ENCODE assay signal across 28 cellular contexts in the genomic region with DNA sequence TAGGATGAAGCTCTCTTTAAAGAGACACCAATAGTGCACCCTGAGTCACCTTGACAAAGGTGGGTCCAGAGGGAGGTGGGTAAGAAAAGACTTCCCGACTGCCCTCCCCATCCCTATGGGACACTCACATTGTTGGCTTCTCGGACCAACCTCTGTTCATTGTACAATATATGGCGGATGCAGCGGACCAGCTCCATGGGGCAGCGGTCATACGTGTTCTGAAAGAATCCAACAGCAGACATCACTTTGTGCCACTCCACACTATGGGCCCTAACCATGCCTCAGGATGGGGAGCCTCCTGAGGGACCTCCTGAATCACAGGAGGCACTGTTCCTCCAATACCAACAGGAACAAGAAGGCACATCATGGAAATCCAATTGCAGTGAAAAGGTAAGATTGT. TPM values are rescaled to one million over a fixed set of nuclear protein-coding genes. Genes with fewer than 3 reads are reported as not detected.
DNase-seq lines count a peak whose midpoint lies in the region; ATAC-seq and TF ChIP-seq lines count a peak whose summit lies in the region.
"Had no signal": no experiment of that assay in that cellular context is flagged by ENCODE, and none has a peak within 500 bp of the region (broad histone marks: within the 10 kb centered on the region; RNA-seq: fewer than 3 reads in every experiment).

No MANE protein-coding gene starts in this region.

- no peaks in the 10 kb centered on the region for H3K9me2 ChIP-seq in Karpas-422 (replicated peaks; ENCODE audit: insufficient read depth, low read length)

- peaks cover 20% of the 10 kb centered on the region for H3K79me2 ChIP-seq in Karpas-422 (ENCODE audit: low read length)

- no peaks in the 10 kb centered on the region for H3K9me3 Mint-ChIP-seq in activated T-cell treated with anti-CD3 and anti-CD28 coated beads, Interleukin-2, amount 50 U/mL, for 24 hours
- no peaks in the 10 kb centered on the region for H3K9me3 Mint-ChIP-seq in central memory CD8-positive, alpha-beta T cell
- H3K9me3 Mint-ChIP-seq in nephron progenitor cell = no peaks in the 10 kb centered on the region
- H3K9me3 Mint-ChIP-seq in stimulated activated memory B cell treated with anti-CD40 and anti-IgM and Interleukin-4, amounts not matched to agents 10 μg/mL and 1 μg/mL and 100 μg/mL, for 72 hours = no peaks in the 10 kb centered on the region
- H3K9me3 Mint-ChIP-seq: CD8-positive, alpha-beta memory T cell; IgD-negative memory B cell had no signal

- H3K36me3 Mint-ChIP-seq in activated T-cell treated with anti-CD3 and anti-CD28 coated beads, Interleukin-2, amount 50 U/mL, for 24 hours (ENCODE audit: low read depth) = peaks cover 77% of the 10 kb centered on the region
- peaks cover 35% of the 10 kb centered on the region for H3K36me3 Mint-ChIP-seq in central memory CD8-positive, alpha-beta T cell (ENCODE audit: insufficient read depth)
- peaks cover 31% of the 10 kb centered on the region for H3K36me3 Mint-ChIP-seq in nephron progenitor cell (ENCODE audit: low read depth)
- peaks cover 32% of the 10 kb centered on the region for H3K36me3 Mint-ChIP-seq in stimulated activated memory B cell treated with anti-CD40 and anti-IgM and Interleukin-4, amounts not matched to agents 10 μg/mL and 1 μg/mL and 100 μg/mL, for 72 hours

- DNase-seq in activated T-cell treated with anti-CD3 and anti-CD28 coated beads, Interleukin-2, amount 50 U/mL, for 24 hours = no peak
- DNase-seq in activated T-cell treated with anti-CD3 and anti-CD28 coated beads, Interleukin-2, amount 50 U/mL, for 48 hours = no peak
- DNase-seq in Karpas-422 (peak; percentile 37), nephron progenitor cell (no peak)
- DNase-seq in central memory CD8-positive, alpha-beta T cell (ENCODE audit: low spot score in 2 of 2) = no peak
- DNase-seq: AML-193; C1 segment of cervical spinal cord; Calu3; CD8-positive, alpha-beta memory T cell; DMS153; DND-41; HCEC 1CT; NCI-H1048; NCI-H1417; NCI-H1694 treated with DMSO at 0.1 percent for 48 hours; NCI-H2081 treated with DMSO at 0.1 percent for 48 hours; NCI-H2171; NCI-H226; NCI-H510A; NCI-H69; SHP77 treated with DMSO at 0.1 percent for 48 hours had no signal

- H4K20me1 ChIP-seq in Karpas-422 (ENCODE audit: insufficient read depth, low read depth, low read length) = no peaks in the 10 kb centered on the region

- H2AFZ ChIP-seq in Karpas-422 (ENCODE audit: low read length) = no peak overlapping the region

- H3K36me3 ChIP-seq in Karpas-422 (ENCODE audit: insufficient read depth, low read length) = peaks cover 20% of the 10 kb centered on the region

- no peak overlapping the region for H3K9ac ChIP-seq in Karpas-422 (ENCODE audit: low read length)
- H3K9ac ChIP-seq: KMS-11 had no signal

- H3K27ac ChIP-seq in Karpas-422 (ENCODE audit: low read length) = no peak overlapping the region
- H3K27ac ChIP-seq: A549, KMS-11, Peyer's patch had no signal

- peaks cover 15% of the 10 kb centered on the region for H3K4me1 ChIP-seq in Karpas-422 (ENCODE audit: low read length)
- H3K4me1 ChIP-seq: Peyer's patch had no signal

- H3K4me3 ChIP-seq in Karpas-422 (ENCODE audit: low read length) = no peak overlapping the region
- H3K4me3 ChIP-seq: A549, Peyer's patch had no signal

- no peaks in the 10 kb centered on the region for H3K9me3 ChIP-seq in Karpas-422 (ENCODE audit: low read length)
- H3K9me3 ChIP-seq: A549, Peyer's patch had no signal

- H3K4me2 ChIP-seq in Karpas-422 (ENCODE audit: low read depth, low read length, poor library complexity, severe bottlenecking) = no peak overlapping the region
- H3K4me2 ChIP-seq: A549, KMS-11 had no signal

- no peak for ATAC-seq in central memory CD8-positive, alpha-beta T cell (replicated peaks; ENCODE audit: extremely low read depth, poor library complexity, severe bottlenecking)
- ATAC-seq in GM21825 (IDR thresholded peaks at IDR 0.05; ENCODE audit: unreplicated experiment) = no peak
- no peak for ATAC-seq in stimulated activated memory B cell treated with anti-CD40 and anti-IgM and Interleukin-4, amounts not matched to agents 10 μg/mL and 1 μg/mL and 100 μg/mL, for 72 hours
- ATAC-seq: A549 had no signal

- peaks cover 19% of the 10 kb centered on the region for H3K4me1 Mint-ChIP-seq in activated T-cell treated with anti-CD3 and anti-CD28 coated beads, Interleukin-2, amount 50 U/mL, for 24 hours (ENCODE audit: low read depth)
- H3K4me1 Mint-ChIP-seq in central memory CD8-positive, alpha-beta T cell = peaks cover 7% of the 10 kb centered on the region
- no peaks in the 10 kb centered on the region for H3K4me1 Mint-ChIP-seq in nephron progenitor cell
- peaks cover 6% of the 10 kb centered on the region for H3K4me1 Mint-ChIP-seq in stimulated activated memory B cell treated with anti-CD40 and anti-IgM and Interleukin-4, amounts not matched to agents 10 μg/mL and 1 μg/mL and 100 μg/mL, for 72 hours

- no peaks in the 10 kb centered on the region for H3K27me3 ChIP-seq in Karpas-422 (ENCODE audit: low read length)
- H3K27me3 ChIP-seq: Peyer's patch had no signal

- H3K4me3 Mint-ChIP-seq in activated T-cell treated with anti-CD3 and anti-CD28 coated beads, Interleukin-2, amount 50 U/mL, for 24 hours = no peak overlapping the region
- no peak overlapping the region for H3K4me3 Mint-ChIP-seq in central memory CD8-positive, alpha-beta T cell
- H3K4me3 Mint-ChIP-seq in nephron progenitor cell = no peak overlapping the region
- no peak overlapping the region for H3K4me3 Mint-ChIP-seq in stimulated activated memory B cell treated with anti-CD40 and anti-IgM and Interleukin-4, amounts not matched to agents 10 μg/mL and 1 μg/mL and 100 μg/mL, for 72 hours
- H3K4me3 Mint-ChIP-seq: CD8-positive, alpha-beta memory T cell; IgD-negative memory B cell had no signal

- H3K27ac Mint-ChIP-seq in activated T-cell treated with anti-CD3 and anti-CD28 coated beads, Interleukin-2, amount 50 U/mL, for 24 hours = peak overlapping the region; percentile 51
- peak overlapping the region; percentile 13 for H3K27ac Mint-ChIP-seq in central memory CD8-positive, alpha-beta T cell (ENCODE audit: low read depth)
- H3K27ac Mint-ChIP-seq in nephron progenitor cell = no peak overlapping the region
- H3K27ac Mint-ChIP-seq in stimulated activated memory B cell treated with anti-CD40 and anti-IgM and Interleukin-4, amounts not matched to agents 10 μg/mL and 1 μg/mL and 100 μg/mL, for 72 hours = no peak overlapping the region
- H3K27ac Mint-ChIP-seq: IgD-negative memory B cell had no signal

- TF ChIP-seq CTCF in nephron progenitor cell (IDR thresholded peaks at IDR 0.05) = no peak

- no peaks in the 10 kb centered on the region for H3K27me3 Mint-ChIP-seq in activated T-cell treated with anti-CD3 and anti-CD28 coated beads, Interleukin-2, amount 50 U/mL, for 24 hours
- no peaks in the 10 kb centered on the region for H3K27me3 Mint-ChIP-seq in central memory CD8-positive, alpha-beta T cell
- H3K27me3 Mint-ChIP-seq in nephron progenitor cell (ENCODE audit: low read depth, poor library complexity) = no peaks in the 10 kb centered on the region
- H3K27me3 Mint-ChIP-seq in stimulated activated memory B cell treated with anti-CD40 and anti-IgM and Interleukin-4, amounts not matched to agents 10 μg/mL and 1 μg/mL and 100 μg/mL, for 72 hours = no peaks in the 10 kb centered on the region
- H3K27me3 Mint-ChIP-seq: IgD-negative memory B cell had no signal

RNA-seq across cellular contexts. Expression of a gene that starts 30.4 kb away (rescaled TPM):
- 14.9 and 28.8 TPM in 2 replicates for total RNA-seq in Karpas-422 (2014; rRNA removed; shearing (Covaris generic); ENCODE audit: low replicate concordance)

RNA-seq across cellular contexts. Expression of a gene that starts 39.4 kb away (rescaled TPM):
- total RNA-seq in Karpas-422 (2014; rRNA removed; shearing (Covaris generic); ENCODE audit: low replicate concordance) = not detected in 2 replicates
- total RNA-seq: Calu3; CD8-positive, alpha-beta memory T cell; H1; Peyer's patch had no signal

RNA-seq across cellular contexts. Expression of a gene that starts 43.7 kb away (rescaled TPM):
- total RNA-seq in Karpas-422 (2014; rRNA removed; shearing (Covaris generic); ENCODE audit: low replicate concordance) = 0.04 TPM in 1 of 2 replicates, not detected in the other
- total RNA-seq: Calu3 had no signal

RNA-seq across cellular contexts. Expression of a gene that starts 51.5 kb away (rescaled TPM):
- total RNA-seq in Karpas-422 (2014; rRNA removed; shearing (Covaris generic); ENCODE audit: low replicate concordance) = 110 and 142 TPM in 2 replicates

Comparison
In these comparisons a context has a peak if more than half of its experiments do, and no peak if none do; other contexts are left out.
1. H3K27ac Mint-ChIP-seq: peak in activated T-cell treated with anti-CD3 and anti-CD28 coated beads, Interleukin-2, amount 50 U/mL, for 24 hours (single experiment) and central memory CD8-positive, alpha-beta T cell (single experiment); none in nephron progenitor cell (single experiment) and stimulated activated memory B cell treated with anti-CD40 and anti-IgM and Interleukin-4, amounts not matched to agents 10 μg/mL and 1 μg/mL and 100 μg/mL, for 72 hours (single experiment).